1 cellular context compared by ENCODE assay signal in the genomic region with DNA sequence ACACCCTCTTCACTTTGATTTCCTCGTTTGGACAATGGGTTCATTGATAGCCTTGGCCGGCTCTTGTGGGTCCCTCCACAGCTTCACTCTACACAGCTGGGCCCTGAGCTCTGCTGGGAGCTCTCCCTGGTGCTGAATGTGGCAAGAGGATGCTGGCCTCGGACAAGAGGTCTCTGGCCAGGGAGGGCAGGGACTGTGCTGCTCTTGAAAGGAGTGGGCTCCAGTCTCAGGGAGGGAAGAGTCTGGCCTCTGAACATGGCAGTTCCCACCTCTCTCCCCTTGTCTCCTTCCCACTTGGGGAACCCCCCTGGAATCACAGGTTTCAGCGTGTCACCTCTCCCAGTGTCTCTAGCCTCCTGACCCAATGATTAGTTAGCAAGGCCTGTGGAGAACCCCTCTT.
TF ChIP-seq lines count a peak whose summit lies in the region.

No MANE protein-coding gene starts in this region.

TF ChIP-seq in HepG2, 621 proteins besides CTCF, POLR2A, EP300 and RAD21 (continued from another document and continues in another):
- TF ChIP-seq ZNF816 (CRISPR knock-in tag; IDR thresholded peaks at IDR 0.05; ENCODE audit: borderline replicate concordance) (no peak), NR3C1 (CRISPR knock-in tag; IDR thresholded peaks at IDR 0.05) (no peak), ZSCAN22 (CRISPR knock-in tag; IDR thresholded peaks at IDR 0.05) (no peak), TCF7L2 (IDR thresholded peaks at IDR 0.05; ENCODE audit: low read depth, low read length) (no peak), ZNF652 (CRISPR knock-in tag; IDR thresholded peaks at IDR 0.05; ENCODE audit: borderline replicate concordance, low read depth) (0 out of 2 replicates have a peak, but pooled peaks have one; percentile 16), SIX1 (CRISPR knock-in tag; IDR thresholded peaks at IDR 0.05; ENCODE audit: borderline replicate concordance) (peak; percentile 56; the same call in 1 of the 2 replicates), GFI1 (CRISPR knock-in tag; IDR thresholded peaks at IDR 0.05; ENCODE audit: borderline replicate concordance) (peak; percentile 82), ESRRA (CRISPR knock-in tag; IDR thresholded peaks at IDR 0.05; ENCODE audit: low read depth) (peak; percentile 36; the same call in 1 of the 2 replicates), RBAK (CRISPR knock-in tag; IDR thresholded peaks at IDR 0.05) (no peak), MXD4 (CRISPR knock-in tag; IDR thresholded peaks at IDR 0.05) (peak; percentile 93), ZNF350 (CRISPR knock-in tag; IDR thresholded peaks at IDR 0.05; ENCODE audit: borderline replicate concordance, low read depth) (no peak), ZC3H13 (CRISPR knock-in tag; IDR thresholded peaks at IDR 0.05) (0 out of 2 replicates have a peak, but pooled peaks have one; percentile 44), SMAD3 (CRISPR knock-in tag; IDR thresholded peaks at IDR 0.05) (peak; percentile 96), RARA (CRISPR knock-in tag; IDR thresholded peaks at IDR 0.05) (peak; percentile 74; the same call in 1 of the 2 replicates), ZNF703 (CRISPR knock-in tag; IDR thresholded peaks at IDR 0.05; ENCODE audit: borderline replicate concordance) (no peak), ZNF879 (CRISPR knock-in tag; IDR thresholded peaks at IDR 0.05) (peak; percentile 67; the same call in 1 of the 2 replicates), ZNF773 (CRISPR knock-in tag; IDR thresholded peaks at IDR 0.05; ENCODE audit: borderline replicate concordance) (peak; percentile 57; the same call in 1 of the 2 replicates), ZNF225 (CRISPR knock-in tag; IDR thresholded peaks at IDR 0.05) (peak; percentile 42; the same call in 1 of the 2 replicates), XBP1 (CRISPR knock-in tag; IDR thresholded peaks at IDR 0.05) (peak; percentile 68; the same call in 1 of the 2 replicates), ZNF615 (CRISPR knock-in tag; IDR thresholded peaks at IDR 0.05; ENCODE audit: borderline replicate concordance) (peak; percentile 52; the same call in 1 of the 2 replicates), MED1 (CRISPR knock-in tag; IDR thresholded peaks at IDR 0.05) (peak; percentile 54; the same call in 1 of the 2 replicates)
- TF ChIP-seq, protein P1, sequence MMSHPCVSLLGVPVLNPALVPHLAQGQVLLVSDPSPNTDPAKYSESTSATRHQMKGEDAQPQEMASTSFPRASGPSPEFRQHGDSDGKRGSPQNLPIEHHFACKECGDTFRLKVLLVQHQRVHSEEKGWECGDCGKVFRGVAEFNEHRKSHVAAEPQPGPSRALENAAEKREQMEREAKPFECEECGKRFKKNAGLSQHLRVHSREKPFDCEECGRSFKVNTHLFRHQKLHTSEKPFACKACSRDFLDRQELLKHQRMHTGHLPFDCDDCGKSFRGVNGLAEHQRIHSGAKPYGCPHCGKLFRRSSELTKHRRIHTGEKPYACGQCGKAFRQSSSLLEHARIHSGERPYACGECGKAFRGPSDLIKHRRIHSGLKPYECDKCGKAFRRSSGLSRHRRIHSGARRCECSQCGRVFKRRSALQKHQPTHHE (CRISPR knock-in tag; IDR thresholded peaks at IDR 0.05; ENCODE audit: borderline replicate concordance), result no peak
- TF ChIP-seq, protein P2, sequence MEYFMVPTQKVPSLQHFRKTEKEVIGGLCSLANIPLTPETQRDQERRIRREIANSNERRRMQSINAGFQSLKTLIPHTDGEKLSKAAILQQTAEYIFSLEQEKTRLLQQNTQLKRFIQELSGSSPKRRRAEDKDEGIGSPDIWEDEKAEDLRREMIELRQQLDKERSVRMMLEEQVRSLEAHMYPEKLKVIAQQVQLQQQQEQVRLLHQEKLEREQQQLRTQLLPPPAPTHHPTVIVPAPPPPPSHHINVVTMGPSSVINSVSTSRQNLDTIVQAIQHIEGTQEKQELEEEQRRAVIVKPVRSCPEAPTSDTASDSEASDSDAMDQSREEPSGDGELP (IDR thresholded peaks at IDR 0.05; ENCODE audit: borderline replicate concordance, low read depth), result peak; percentile 96
- TF ChIP-seq, protein P3, sequence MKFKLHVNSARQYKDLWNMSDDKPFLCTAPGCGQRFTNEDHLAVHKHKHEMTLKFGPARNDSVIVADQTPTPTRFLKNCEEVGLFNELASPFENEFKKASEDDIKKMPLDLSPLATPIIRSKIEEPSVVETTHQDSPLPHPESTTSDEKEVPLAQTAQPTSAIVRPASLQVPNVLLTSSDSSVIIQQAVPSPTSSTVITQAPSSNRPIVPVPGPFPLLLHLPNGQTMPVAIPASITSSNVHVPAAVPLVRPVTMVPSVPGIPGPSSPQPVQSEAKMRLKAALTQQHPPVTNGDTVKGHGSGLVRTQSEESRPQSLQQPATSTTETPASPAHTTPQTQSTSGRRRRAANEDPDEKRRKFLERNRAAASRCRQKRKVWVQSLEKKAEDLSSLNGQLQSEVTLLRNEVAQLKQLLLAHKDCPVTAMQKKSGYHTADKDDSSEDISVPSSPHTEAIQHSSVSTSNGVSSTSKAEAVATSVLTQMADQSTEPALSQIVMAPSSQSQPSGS (CRISPR knock-in tag; IDR thresholded peaks at IDR 0.05), result peak; percentile 88
- TF ChIP-seq, protein P4, sequence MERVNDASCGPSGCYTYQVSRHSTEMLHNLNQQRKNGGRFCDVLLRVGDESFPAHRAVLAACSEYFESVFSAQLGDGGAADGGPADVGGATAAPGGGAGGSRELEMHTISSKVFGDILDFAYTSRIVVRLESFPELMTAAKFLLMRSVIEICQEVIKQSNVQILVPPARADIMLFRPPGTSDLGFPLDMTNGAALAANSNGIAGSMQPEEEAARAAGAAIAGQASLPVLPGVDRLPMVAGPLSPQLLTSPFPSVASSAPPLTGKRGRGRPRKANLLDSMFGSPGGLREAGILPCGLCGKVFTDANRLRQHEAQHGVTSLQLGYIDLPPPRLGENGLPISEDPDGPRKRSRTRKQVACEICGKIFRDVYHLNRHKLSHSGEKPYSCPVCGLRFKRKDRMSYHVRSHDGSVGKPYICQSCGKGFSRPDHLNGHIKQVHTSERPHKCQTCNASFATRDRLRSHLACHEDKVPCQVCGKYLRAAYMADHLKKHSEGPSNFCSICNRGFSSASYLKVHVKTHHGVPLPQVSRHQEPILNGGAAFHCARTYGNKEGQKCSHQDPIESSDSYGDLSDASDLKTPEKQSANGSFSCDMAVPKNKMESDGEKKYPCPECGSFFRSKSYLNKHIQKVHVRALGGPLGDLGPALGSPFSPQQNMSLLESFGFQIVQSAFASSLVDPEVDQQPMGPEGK (CRISPR knock-in tag; IDR thresholded peaks at IDR 0.05), result peak; percentile 72
- TF ChIP-seq, protein P5, sequence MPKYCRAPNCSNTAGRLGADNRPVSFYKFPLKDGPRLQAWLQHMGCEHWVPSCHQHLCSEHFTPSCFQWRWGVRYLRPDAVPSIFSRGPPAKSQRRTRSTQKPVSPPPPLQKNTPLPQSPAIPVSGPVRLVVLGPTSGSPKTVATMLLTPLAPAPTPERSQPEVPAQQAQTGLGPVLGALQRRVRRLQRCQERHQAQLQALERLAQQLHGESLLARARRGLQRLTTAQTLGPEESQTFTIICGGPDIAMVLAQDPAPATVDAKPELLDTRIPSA (CRISPR knock-in tag; IDR thresholded peaks at IDR 0.05; ENCODE audit: borderline replicate concordance), result no peak
- TF ChIP-seq, protein P6, sequence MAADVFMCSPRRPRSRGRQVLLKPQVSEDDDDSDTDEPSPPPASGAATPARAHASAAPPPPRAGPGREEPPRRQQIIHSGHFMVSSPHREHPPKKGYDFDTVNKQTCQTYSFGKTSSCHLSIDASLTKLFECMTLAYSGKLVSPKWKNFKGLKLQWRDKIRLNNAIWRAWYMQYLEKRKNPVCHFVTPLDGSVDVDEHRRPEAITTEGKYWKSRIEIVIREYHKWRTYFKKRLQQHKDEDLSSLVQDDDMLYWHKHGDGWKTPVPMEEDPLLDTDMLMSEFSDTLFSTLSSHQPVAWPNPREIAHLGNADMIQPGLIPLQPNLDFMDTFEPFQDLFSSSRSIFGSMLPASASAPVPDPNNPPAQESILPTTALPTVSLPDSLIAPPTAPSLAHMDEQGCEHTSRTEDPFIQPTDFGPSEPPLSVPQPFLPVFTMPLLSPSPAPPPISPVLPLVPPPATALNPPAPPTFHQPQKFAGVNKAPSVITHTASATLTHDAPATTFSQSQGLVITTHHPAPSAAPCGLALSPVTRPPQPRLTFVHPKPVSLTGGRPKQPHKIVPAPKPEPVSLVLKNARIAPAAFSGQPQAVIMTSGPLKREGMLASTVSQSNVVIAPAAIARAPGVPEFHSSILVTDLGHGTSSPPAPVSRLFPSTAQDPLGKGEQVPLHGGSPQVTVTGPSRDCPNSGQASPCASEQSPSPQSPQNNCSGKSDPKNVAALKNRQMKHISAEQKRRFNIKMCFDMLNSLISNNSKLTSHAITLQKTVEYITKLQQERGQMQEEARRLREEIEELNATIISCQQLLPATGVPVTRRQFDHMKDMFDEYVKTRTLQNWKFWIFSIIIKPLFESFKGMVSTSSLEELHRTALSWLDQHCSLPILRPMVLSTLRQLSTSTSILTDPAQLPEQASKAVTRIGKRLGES (CRISPR knock-in tag; IDR thresholded peaks at IDR 0.05; ENCODE audit: borderline replicate concordance), result 0 out of 2 replicates have a peak, but pooled peaks have one; percentile 54
- TF ChIP-seq, protein P7, sequence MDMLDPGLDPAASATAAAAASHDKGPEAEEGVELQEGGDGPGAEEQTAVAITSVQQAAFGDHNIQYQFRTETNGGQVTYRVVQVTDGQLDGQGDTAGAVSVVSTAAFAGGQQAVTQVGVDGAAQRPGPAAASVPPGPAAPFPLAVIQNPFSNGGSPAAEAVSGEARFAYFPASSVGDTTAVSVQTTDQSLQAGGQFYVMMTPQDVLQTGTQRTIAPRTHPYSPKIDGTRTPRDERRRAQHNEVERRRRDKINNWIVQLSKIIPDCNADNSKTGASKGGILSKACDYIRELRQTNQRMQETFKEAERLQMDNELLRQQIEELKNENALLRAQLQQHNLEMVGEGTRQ (IDR thresholded peaks at IDR 0.05; ENCODE audit: low read depth, low read length), result no peak
- TF ChIP-seq, protein P7 (CRISPR knock-in tag; IDR thresholded peaks at IDR 0.05; ENCODE audit: borderline replicate concordance), result no peak
- TF ChIP-seq, protein P8, sequence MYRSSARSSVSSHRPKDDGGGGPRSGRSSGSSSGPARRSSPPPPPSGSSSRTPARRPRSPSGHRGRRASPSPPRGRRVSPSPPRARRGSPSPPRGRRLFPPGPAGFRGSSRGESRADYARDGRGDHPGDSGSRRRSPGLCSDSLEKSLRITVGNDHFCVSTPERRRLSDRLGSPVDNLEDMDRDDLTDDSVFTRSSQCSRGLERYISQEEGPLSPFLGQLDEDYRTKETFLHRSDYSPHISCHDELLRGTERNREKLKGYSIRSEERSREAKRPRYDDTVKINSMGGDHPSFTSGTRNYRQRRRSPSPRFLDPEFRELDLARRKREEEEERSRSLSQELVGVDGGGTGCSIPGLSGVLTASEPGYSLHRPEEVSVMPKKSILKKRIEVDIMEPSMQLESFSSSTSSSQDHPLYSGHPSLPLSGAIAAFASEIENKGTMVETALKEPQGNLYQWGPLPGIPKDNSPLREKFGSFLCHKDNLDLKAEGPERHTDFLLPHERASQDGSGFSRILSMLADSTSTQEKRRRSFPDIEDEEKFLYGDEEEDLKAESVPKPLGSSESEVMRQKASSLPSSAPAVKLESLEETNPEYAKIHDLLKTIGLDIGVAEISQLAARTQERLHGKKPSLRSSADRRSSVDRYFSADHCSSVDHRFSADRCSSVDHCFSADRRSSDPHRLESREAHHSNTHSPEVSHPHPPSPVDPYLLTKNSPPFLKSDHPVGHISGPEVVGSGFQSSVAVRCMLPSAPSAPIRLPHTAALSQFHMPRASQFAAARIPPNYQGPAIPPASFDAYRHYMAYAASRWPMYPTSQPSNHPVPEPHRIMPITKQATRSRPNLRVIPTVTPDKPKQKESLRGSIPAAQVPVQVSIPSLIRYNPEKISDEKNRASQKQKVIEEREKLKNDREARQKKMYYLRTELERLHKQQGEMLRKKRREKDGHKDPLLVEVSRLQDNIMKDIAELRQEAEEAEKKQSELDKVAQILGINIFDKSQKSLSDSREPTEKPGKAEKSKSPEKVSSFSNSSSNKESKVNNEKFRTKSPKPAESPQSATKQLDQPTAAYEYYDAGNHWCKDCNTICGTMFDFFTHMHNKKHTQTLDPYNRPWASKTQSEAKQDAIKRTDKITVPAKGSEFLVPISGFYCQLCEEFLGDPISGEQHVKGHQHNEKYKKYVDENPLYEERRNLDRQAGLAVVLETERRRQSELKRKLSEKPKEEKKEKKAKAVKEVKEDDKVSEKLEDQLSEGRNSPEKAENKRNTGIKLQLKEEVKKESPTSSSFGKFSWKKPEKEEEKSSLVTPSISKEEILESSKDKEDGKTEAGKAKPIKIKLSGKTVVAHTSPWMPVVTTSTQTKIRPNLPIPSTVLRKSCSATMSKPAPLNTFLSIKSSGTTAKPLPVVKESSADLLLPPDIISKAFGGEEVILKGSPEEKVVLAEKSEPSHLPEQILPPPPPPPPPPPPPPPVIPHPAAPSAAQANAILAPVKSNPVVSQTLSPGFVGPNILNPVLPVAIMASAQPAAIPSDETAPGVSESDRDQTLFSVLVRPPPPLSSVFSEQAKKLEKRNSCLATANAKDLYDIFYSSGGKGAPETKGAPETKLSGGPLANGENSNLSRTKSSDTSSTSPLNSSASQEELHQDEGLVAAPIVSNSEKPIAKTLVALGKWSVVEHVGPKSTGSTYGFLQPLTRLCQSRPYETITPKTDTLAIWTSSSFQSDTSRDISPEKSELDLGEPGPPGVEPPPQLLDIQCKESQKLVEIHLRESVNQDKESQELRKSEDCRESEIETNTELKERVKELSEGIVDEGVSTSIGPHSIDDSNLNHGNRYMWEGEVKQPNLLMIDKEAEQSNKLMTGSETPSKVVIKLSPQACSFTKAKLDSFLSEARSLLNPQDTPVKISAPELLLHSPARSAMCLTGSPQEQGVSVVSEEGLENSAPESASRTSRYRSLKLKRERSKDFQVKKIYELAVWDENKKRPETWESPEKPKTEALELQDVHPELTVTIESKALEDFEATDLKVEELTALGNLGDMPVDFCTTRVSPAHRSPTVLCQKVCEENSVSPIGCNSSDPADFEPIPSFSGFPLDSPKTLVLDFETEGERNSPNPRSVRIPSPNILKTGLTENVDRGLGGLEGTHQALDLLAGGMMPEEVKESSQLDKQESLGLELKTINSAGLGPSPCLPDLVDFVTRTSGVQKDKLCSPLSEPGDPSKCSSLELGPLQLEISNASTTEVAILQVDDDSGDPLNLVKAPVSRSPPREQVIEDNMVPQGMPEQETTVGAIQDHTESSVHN (CRISPR knock-in tag; IDR thresholded peaks at IDR 0.05), result no peak; the same call in 1 of the 2 replicates
- TF ChIP-seq, protein P9, sequence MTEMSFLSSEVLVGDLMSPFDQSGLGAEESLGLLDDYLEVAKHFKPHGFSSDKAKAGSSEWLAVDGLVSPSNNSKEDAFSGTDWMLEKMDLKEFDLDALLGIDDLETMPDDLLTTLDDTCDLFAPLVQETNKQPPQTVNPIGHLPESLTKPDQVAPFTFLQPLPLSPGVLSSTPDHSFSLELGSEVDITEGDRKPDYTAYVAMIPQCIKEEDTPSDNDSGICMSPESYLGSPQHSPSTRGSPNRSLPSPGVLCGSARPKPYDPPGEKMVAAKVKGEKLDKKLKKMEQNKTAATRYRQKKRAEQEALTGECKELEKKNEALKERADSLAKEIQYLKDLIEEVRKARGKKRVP (CRISPR knock-in tag; IDR thresholded peaks at IDR 0.05), result no peak
